In genomic region chr7:69105092-69105491, GRCh38 we compare ENCODE assay signal across 1 cellular context.
TF ChIP-seq lines count a peak whose summit lies in the region.

No MANE protein-coding gene starts in this region.

TF ChIP-seq in GM23338, 12 proteins besides CTCF, POLR2A, EP300 and RAD21 (continued from another document):
- TF ChIP-seq ZNF462 (CRISPR knock-in tag; IDR thresholded peaks at IDR 0.05) (no peak), POLR2AphosphoS5 (IDR thresholded peaks at IDR 0.05; ENCODE audit: low read depth) (no peak)
